In the genomic region with DNA sequence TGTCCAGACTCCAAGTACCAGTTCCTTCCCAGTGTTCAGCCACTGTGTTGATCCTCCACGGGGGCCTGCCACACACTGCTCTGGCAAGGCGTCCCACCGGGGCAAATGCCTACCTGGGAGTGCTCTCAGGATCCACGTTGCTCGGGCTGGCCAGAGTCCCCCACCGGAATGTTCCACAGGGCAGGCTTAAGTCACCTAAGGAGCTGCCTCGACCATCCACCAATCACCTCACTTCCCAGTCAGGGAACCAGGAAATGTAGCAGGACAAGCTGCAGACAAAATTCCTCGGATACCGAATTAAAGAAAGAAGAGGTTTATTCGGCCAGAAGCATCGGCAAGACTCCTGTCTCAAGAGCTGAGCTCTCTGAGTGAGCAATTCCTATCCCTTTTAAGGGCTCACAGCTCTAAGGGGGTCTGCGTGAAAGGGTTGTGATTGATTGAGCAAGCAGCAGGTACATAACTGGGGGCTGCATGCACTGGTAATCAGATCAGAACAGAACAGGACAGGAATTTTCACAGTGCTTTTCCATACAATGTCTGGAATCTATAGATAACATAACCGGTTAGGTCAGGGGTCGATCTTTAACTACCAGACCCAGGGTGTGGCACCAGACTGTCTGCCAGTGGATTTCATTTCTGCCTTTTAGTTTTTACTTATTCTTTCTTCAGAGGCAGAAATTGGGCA, we compare ENCODE assay signal across 1 cellular context.
TF ChIP-seq lines count a peak whose summit lies in the region.

No MANE protein-coding gene starts in this region.

TF ChIP-seq in H1, 55 proteins besides CTCF, POLR2A, EP300 and RAD21 (continued from another document):
- TF ChIP-seq SRF (IDR thresholded peaks at IDR 0.05; ENCODE audit: low read depth, low read length) (no peak), JUND (IDR thresholded peaks at IDR 0.05; ENCODE audit: low read length) (no peak), SUZ12 (IDR thresholded peaks at IDR 0.05; ENCODE audit: low read length) (no peak), NRF1 (IDR thresholded peaks at IDR 0.05; ENCODE audit: low read depth, low read length) (no peak), SP2 (IDR thresholded peaks at IDR 0.05; ENCODE audit: low read length) (no peak)
- TF ChIP-seq, protein P1, sequence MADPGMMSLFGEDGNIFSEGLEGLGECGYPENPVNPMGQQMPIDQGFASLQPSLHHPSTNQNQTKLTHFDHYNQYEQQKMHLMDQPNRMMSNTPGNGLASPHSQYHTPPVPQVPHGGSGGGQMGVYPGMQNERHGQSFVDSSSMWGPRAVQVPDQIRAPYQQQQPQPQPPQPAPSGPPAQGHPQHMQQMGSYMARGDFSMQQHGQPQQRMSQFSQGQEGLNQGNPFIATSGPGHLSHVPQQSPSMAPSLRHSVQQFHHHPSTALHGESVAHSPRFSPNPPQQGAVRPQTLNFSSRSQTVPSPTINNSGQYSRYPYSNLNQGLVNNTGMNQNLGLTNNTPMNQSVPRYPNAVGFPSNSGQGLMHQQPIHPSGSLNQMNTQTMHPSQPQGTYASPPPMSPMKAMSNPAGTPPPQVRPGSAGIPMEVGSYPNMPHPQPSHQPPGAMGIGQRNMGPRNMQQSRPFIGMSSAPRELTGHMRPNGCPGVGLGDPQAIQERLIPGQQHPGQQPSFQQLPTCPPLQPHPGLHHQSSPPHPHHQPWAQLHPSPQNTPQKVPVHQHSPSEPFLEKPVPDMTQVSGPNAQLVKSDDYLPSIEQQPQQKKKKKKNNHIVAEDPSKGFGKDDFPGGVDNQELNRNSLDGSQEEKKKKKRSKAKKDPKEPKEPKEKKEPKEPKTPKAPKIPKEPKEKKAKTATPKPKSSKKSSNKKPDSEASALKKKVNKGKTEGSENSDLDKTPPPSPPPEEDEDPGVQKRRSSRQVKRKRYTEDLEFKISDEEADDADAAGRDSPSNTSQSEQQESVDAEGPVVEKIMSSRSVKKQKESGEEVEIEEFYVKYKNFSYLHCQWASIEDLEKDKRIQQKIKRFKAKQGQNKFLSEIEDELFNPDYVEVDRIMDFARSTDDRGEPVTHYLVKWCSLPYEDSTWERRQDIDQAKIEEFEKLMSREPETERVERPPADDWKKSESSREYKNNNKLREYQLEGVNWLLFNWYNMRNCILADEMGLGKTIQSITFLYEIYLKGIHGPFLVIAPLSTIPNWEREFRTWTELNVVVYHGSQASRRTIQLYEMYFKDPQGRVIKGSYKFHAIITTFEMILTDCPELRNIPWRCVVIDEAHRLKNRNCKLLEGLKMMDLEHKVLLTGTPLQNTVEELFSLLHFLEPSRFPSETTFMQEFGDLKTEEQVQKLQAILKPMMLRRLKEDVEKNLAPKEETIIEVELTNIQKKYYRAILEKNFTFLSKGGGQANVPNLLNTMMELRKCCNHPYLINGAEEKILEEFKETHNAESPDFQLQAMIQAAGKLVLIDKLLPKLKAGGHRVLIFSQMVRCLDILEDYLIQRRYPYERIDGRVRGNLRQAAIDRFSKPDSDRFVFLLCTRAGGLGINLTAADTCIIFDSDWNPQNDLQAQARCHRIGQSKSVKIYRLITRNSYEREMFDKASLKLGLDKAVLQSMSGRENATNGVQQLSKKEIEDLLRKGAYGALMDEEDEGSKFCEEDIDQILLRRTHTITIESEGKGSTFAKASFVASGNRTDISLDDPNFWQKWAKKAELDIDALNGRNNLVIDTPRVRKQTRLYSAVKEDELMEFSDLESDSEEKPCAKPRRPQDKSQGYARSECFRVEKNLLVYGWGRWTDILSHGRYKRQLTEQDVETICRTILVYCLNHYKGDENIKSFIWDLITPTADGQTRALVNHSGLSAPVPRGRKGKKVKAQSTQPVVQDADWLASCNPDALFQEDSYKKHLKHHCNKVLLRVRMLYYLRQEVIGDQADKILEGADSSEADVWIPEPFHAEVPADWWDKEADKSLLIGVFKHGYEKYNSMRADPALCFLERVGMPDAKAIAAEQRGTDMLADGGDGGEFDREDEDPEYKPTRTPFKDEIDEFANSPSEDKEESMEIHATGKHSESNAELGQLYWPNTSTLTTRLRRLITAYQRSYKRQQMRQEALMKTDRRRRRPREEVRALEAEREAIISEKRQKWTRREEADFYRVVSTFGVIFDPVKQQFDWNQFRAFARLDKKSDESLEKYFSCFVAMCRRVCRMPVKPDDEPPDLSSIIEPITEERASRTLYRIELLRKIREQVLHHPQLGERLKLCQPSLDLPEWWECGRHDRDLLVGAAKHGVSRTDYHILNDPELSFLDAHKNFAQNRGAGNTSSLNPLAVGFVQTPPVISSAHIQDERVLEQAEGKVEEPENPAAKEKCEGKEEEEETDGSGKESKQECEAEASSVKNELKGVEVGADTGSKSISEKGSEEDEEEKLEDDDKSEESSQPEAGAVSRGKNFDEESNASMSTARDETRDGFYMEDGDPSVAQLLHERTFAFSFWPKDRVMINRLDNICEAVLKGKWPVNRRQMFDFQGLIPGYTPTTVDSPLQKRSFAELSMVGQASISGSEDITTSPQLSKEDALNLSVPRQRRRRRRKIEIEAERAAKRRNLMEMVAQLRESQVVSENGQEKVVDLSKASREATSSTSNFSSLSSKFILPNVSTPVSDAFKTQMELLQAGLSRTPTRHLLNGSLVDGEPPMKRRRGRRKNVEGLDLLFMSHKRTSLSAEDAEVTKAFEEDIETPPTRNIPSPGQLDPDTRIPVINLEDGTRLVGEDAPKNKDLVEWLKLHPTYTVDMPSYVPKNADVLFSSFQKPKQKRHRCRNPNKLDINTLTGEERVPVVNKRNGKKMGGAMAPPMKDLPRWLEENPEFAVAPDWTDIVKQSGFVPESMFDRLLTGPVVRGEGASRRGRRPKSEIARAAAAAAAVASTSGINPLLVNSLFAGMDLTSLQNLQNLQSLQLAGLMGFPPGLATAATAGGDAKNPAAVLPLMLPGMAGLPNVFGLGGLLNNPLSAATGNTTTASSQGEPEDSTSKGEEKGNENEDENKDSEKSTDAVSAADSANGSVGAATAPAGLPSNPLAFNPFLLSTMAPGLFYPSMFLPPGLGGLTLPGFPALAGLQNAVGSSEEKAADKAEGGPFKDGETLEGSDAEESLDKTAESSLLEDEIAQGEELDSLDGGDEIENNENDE (IDR thresholded peaks at IDR 0.05; ENCODE audit: insufficient replicate concordance, low read length), result no peak
- TF ChIP-seq, protein P2, sequence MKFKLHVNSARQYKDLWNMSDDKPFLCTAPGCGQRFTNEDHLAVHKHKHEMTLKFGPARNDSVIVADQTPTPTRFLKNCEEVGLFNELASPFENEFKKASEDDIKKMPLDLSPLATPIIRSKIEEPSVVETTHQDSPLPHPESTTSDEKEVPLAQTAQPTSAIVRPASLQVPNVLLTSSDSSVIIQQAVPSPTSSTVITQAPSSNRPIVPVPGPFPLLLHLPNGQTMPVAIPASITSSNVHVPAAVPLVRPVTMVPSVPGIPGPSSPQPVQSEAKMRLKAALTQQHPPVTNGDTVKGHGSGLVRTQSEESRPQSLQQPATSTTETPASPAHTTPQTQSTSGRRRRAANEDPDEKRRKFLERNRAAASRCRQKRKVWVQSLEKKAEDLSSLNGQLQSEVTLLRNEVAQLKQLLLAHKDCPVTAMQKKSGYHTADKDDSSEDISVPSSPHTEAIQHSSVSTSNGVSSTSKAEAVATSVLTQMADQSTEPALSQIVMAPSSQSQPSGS (IDR thresholded peaks at IDR 0.05; ENCODE audit: low read length), result no peak
